26 cellular contexts compared by ENCODE assay signal in the genomic region with DNA sequence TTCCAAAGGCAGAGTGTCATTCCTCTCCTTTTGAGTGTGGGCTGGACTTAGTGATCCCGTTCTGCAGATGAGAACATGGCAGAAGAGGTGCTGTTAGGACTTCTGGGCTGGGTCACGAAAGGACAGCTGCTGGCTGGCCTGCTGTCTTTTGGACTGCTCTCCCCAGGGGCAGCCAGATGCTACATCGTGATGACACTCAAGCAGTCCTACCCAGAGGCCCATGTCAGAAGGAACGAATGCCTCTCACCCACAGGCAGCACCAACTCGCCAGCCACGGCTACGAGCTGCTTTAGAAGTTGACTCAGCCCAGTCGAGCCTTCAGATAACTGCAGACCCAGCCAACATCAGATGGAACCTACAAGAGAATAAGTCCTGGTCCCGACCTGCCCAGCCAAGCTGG.
"Had no signal": no experiment of that assay in that cellular context is flagged by ENCODE, and none has a peak within 500 bp of the region (broad histone marks: within the 10 kb centered on the region; RNA-seq: fewer than 3 reads in every experiment).

No MANE protein-coding gene starts in this region.

- DNase-seq: hippocampal formation; immature natural killer cell; kidney; left colon; lower lobe of right lung; mesenchymal stem cell; naive B cell; natural killer cell; nephron progenitor cell; ovary; right lobe of liver; stimulated activated CD4-positive, alpha-beta T cell treated with anti-CD3 and anti-CD28 coated beads, Interleukin-12 subunit alpha, Interleukin-12 subunit beta, amount 100 ng/mL, for 4 hours; stimulated activated CD4-positive, alpha-beta T cell treated with anti-CD3 and anti-CD28 coated beads, Interleukin-15, amount 100 ng/mL, for 24 hours; stimulated activated CD4-positive, alpha-beta T cell treated with anti-CD3 and anti-CD28 coated beads, Interleukin-2, amount 100 ng/mL, for 24 hours; stimulated activated CD4-positive, alpha-beta T cell treated with anti-CD3 and anti-CD28 coated beads, Interleukin-4, amount 100 ng/mL, for 1 hour; stimulated activated naive B cell treated with anti-CD40 and anti-IgM and Interleukin-4, amounts not matched to agents 10 μg/mL and 1 μg/mL and 100 μg/mL, for 72 hours; stimulated activated naive CD8-positive, alpha-beta T cell treated with anti-CD3 and anti-CD28 coated beads, Interleukin-15, Interleukin-2, amounts not matched to agents 100 U/mL and 50 U/mL, for 24 hours; tibial artery; upper lobe of right lung had no signal

- H3K36me3 ChIP-seq: left lung, lower lobe of right lung, ovary, right atrium auricular region, right lobe of liver, suprapubic skin, thoracic aorta, tibial artery, upper lobe of right lung had no signal

- H3K9me3 ChIP-seq: left lung, lower lobe of right lung, ovary, right atrium auricular region, right lobe of liver, suprapubic skin, thoracic aorta, tibial artery, upper lobe of right lung had no signal

- H3K4me3 ChIP-seq: left lung, lower lobe of right lung, ovary, right atrium auricular region, right lobe of liver, skin epidermis, suprapubic skin, thoracic aorta, tibial artery, upper lobe of right lung had no signal

- FAIRE-seq: islet of Langerhans, kidney, urothelium cell line had no signal

- H3K27me3 ChIP-seq: left lung, ovary, right atrium auricular region, right lobe of liver, tibial artery, upper lobe of right lung had no signal

- ATAC-seq: natural killer cell; stimulated activated naive CD8-positive, alpha-beta T cell treated with anti-CD3 and anti-CD28 coated beads, Interleukin-15, Interleukin-2, amounts not matched to agents 100 U/mL and 50 U/mL, for 24 hours had no signal

- H3K4me1 ChIP-seq: left lung, lower lobe of right lung, right atrium auricular region, right lobe of liver, suprapubic skin, upper lobe of right lung had no signal

- H3K27ac ChIP-seq: left lung, lower lobe of right lung, ovary, right atrium auricular region, right lobe of liver, skin epidermis, suprapubic skin, thoracic aorta, tibial artery, upper lobe of right lung had no signal
